4 cellular contexts compared by ENCODE assay signal in the genomic region with DNA sequence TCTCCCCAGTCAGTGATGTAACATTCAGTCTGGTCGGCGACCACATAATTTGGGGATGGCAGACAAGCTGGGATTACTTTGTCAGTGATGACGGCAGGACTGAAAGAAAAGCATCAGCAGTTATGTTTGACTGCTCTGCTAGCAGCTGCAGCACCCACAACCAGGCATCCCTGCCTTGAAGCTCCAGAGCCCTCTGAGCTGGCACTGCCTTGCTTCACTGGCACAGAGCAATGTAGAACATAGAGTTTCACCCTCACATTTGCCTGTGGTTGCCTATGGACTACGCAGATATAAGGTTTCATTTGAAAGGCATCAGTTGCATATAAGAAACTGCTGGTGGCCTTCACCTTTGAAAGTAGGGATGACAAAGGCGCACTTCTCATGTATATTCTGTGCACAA. TPM values are rescaled to one million over a fixed set of nuclear protein-coding genes. Genes with fewer than 3 reads are reported as not detected.
"Had no signal": no experiment of that assay in that cellular context is flagged by ENCODE, and none has a peak within 500 bp of the region (broad histone marks: within the 10 kb centered on the region; RNA-seq: fewer than 3 reads in every experiment).

No MANE protein-coding gene starts in this region.

RNA-seq across cellular contexts. Expression of a gene that starts 12.3 kb away (rescaled TPM):
- total RNA-seq: LHCN-M2, M059J, MCF 10A, NCI-H460 had no signal

RNA-seq across cellular contexts. Expression of a gene that starts 25.6 kb away (rescaled TPM):
- total RNA-seq: LHCN-M2, M059J, MCF 10A, NCI-H460 had no signal
